ENCODE assay signal across 1 cellular context in the genomic region with DNA sequence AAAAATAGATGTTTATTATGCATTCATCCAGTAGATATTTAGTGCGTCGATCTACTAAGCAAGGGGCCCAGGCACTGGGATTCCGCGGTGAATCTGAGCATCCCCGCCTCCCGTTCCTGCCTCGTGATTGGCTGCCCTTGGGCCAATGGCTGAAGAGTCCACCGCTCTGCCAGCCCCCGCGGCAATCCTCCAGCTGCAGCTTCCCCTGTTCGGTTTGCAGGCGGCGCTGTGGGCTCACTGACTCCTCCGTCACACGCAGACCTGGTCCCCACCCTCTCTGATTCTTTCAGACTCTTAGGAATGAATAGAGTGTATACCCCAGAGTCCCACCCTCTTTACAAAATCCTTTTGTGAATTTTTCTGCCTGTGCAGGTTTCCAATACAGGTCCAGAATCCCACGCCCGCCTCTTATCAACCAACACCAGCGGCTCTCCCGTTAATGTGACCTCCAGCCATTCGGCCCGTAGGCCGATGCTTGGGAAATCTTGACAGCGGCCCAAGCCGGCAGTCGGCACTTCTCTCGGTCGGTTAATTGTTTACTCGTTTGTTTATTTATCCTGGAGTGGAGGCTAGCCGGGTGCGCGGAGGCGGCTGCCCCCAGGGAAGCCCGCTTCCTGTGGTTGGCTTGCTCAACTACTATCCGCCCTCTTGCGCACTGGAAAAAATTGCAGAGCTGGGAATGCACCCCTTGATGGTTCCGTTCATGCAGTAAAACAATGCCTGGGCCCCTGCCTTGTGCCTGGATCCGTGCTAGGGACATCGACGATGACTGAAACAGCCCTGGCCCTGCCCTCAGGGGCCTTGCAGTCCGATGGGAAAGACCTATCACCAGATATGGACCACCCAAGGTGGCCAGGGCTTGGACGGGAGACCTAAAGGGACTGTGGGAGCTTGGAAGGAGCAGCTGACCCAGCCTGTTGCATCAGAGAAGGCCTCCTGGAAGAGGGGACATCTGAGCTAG.
TF ChIP-seq lines count a peak whose summit lies in the region.

No MANE protein-coding gene starts in this region.

TF ChIP-seq in HepG2, 621 proteins besides CTCF, POLR2A, EP300 and RAD21 (continued from another document and continues in another):
- TF ChIP-seq, protein P1, sequence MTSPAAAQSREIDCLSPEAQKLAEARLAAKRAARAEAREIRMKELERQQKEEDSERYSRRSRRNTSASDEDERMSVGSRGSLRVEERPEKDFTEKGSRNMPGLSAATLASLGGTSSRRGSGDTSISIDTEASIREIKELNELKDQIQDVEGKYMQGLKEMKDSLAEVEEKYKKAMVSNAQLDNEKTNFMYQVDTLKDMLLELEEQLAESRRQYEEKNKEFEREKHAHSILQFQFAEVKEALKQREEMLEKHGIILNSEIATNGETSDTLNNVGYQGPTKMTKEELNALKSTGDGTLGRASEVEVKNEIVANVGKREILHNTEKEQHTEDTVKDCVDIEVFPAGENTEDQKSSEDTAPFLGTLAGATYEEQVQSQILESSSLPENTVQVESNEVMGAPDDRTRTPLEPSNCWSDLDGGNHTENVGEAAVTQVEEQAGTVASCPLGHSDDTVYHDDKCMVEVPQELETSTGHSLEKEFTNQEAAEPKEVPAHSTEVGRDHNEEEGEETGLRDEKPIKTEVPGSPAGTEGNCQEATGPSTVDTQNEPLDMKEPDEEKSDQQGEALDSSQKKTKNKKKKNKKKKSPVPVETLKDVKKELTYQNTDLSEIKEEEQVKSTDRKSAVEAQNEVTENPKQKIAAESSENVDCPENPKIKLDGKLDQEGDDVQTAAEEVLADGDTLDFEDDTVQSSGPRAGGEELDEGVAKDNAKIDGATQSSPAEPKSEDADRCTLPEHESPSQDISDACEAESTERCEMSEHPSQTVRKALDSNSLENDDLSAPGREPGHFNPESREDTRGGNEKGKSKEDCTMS (CRISPR knock-in tag; conservative IDR thresholded peaks at IDR 0.05): no peak
- no peak for TF ChIP-seq NRL (CRISPR knock-in tag; IDR thresholded peaks at IDR 0.05; ENCODE audit: borderline replicate concordance)
- peak; percentile 28; the same call in 1 of the 2 replicates for TF ChIP-seq CCDC6 (CRISPR knock-in tag; IDR thresholded peaks at IDR 0.05)
- TF ChIP-seq GPN1 (CRISPR knock-in tag; IDR thresholded peaks at IDR 0.05; ENCODE audit: borderline replicate concordance): no peak
- TF ChIP-seq, protein P2, sequence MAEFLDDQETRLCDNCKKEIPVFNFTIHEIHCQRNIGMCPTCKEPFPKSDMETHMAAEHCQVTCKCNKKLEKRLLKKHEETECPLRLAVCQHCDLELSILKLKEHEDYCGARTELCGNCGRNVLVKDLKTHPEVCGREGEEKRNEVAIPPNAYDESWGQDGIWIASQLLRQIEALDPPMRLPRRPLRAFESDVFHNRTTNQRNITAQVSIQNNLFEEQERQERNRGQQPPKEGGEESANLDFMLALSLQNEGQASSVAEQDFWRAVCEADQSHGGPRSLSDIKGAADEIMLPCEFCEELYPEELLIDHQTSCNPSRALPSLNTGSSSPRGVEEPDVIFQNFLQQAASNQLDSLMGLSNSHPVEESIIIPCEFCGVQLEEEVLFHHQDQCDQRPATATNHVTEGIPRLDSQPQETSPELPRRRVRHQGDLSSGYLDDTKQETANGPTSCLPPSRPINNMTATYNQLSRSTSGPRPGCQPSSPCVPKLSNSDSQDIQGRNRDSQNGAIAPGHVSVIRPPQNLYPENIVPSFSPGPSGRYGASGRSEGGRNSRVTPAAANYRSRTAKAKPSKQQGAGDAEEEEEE (CRISPR knock-in tag; IDR thresholded peaks at IDR 0.05; ENCODE audit: borderline replicate concordance): no peak
- TF ChIP-seq ZMYM4 (CRISPR knock-in tag; IDR thresholded peaks at IDR 0.05): peak; percentile 81
- TF ChIP-seq, protein P3, sequence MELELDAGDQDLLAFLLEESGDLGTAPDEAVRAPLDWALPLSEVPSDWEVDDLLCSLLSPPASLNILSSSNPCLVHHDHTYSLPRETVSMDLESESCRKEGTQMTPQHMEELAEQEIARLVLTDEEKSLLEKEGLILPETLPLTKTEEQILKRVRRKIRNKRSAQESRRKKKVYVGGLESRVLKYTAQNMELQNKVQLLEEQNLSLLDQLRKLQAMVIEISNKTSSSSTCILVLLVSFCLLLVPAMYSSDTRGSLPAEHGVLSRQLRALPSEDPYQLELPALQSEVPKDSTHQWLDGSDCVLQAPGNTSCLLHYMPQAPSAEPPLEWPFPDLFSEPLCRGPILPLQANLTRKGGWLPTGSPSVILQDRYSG (CRISPR knock-in tag; IDR thresholded peaks at IDR 0.05): no peak
- no peak for TF ChIP-seq ZNF468 (CRISPR knock-in tag; IDR thresholded peaks at IDR 0.05)
- TF ChIP-seq FOXJ3 (CRISPR knock-in tag; IDR thresholded peaks at IDR 0.05; ENCODE audit: borderline replicate concordance): peak; percentile 20; the same call in 1 of the 2 replicates
- TF ChIP-seq, protein P4, sequence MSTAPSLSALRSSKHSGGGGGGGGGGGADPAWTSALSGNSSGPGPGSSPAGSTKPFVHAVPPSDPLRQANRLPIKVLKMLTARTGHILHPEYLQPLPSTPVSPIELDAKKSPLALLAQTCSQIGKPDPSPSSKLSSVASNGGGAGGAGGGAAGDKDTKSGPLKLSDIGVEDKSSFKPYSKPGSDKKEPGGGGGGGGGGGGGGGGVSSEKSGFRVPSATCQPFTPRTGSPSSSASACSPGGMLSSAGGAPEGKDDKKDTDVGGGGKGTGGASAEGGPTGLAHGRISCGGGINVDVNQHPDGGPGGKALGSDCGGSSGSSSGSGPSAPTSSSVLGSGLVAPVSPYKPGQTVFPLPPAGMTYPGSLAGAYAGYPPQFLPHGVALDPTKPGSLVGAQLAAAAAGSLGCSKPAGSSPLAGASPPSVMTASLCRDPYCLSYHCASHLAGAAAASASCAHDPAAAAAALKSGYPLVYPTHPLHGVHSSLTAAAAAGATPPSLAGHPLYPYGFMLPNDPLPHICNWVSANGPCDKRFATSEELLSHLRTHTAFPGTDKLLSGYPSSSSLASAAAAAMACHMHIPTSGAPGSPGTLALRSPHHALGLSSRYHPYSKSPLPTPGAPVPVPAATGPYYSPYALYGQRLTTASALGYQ (CRISPR knock-in tag; IDR thresholded peaks at IDR 0.05): peak; percentile 66
- TF ChIP-seq, protein P5, sequence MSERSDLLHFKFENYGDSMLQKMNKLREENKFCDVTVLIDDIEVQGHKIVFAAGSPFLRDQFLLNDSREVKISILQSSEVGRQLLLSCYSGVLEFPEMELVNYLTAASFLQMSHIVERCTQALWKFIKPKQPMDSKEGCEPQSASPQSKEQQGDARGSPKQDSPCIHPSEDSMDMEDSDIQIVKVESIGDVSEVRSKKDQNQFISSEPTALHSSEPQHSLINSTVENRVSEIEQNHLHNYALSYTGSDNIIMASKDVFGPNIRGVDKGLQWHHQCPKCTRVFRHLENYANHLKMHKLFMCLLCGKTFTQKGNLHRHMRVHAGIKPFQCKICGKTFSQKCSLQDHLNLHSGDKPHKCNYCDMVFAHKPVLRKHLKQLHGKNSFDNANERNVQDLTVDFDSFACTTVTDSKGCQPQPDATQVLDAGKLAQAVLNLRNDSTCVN (CRISPR knock-in tag; IDR thresholded peaks at IDR 0.05; ENCODE audit: borderline replicate concordance): 0 out of 2 replicates have a peak, but pooled peaks have one; percentile 26
- peak; percentile 61; the same call in 1 of the 2 replicates for TF ChIP-seq RCOR2 (CRISPR knock-in tag; IDR thresholded peaks at IDR 0.05)
- TF ChIP-seq GFI1 (CRISPR knock-in tag; IDR thresholded peaks at IDR 0.05; ENCODE audit: borderline replicate concordance): no peak; the same call in 1 of the 2 replicates
- TF ChIP-seq SALL1 (CRISPR knock-in tag; IDR thresholded peaks at IDR 0.05): peak; percentile 71
- peak; percentile 16; the same call in 1 of the 2 replicates for TF ChIP-seq ZSCAN9 (CRISPR knock-in tag; IDR thresholded peaks at IDR 0.05; ENCODE audit: borderline replicate concordance)
- TF ChIP-seq, protein P6, sequence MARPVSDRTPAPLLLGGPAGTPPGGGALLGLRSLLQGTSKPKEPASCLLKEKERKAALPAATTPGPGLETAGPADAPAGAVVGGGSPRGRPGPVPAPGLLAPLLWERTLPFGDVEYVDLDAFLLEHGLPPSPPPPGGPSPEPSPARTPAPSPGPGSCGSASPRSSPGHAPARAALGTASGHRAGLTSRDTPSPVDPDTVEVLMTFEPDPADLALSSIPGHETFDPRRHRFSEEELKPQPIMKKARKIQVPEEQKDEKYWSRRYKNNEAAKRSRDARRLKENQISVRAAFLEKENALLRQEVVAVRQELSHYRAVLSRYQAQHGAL (CRISPR knock-in tag; IDR thresholded peaks at IDR 0.05; ENCODE audit: not compliant biosample characterization): no peak
- TF ChIP-seq KAT2B (IDR thresholded peaks at IDR 0.05; ENCODE audit: borderline replicate concordance, low read depth, low read length): no peak
- no peak for TF ChIP-seq ZNF562 (CRISPR knock-in tag; IDR thresholded peaks at IDR 0.05; ENCODE audit: borderline replicate concordance)
- TF ChIP-seq ZNF761 (CRISPR knock-in tag; conservative IDR thresholded peaks at IDR 0.05): no peak; the same call in 1 of the 2 replicates
- peak; percentile 66; the same call in 1 of the 2 replicates for TF ChIP-seq FOSL2 (CRISPR knock-in tag; IDR thresholded peaks at IDR 0.05)
- TF ChIP-seq, protein P7, sequence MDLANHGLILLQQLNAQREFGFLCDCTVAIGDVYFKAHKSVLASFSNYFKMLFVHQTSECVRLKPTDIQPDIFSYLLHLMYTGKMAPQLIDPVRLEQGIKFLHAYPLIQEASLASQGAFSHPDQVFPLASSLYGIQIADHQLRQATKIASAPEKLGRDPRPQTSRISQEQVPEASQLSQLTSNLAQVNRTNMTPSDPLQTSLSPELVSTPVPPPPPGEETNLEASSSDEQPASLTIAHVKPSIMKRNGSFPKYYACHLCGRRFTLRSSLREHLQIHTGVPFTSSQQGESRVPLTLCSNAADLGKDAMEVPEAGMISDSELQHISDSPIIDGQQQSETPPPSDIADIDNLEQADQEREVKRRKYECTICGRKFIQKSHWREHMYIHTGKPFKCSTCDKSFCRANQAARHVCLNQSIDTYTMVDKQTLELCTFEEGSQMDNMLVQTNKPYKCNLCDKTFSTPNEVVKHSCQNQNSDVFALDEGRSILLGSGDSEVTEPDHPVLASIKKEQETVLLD (CRISPR knock-in tag; IDR thresholded peaks at IDR 0.05; ENCODE audit: low read depth): 0 out of 2 replicates have a peak, but pooled peaks have one; percentile 27
- no peak for TF ChIP-seq ZNF816 (CRISPR knock-in tag; IDR thresholded peaks at IDR 0.05; ENCODE audit: borderline replicate concordance)
- TF ChIP-seq ZNF879 (CRISPR knock-in tag; IDR thresholded peaks at IDR 0.05): no peak
- no peak for TF ChIP-seq SNRNP70 (IDR thresholded peaks at IDR 0.05; ENCODE audit: low read depth, low read length)
- TF ChIP-seq NAIF1 (CRISPR knock-in tag; IDR thresholded peaks at IDR 0.05; ENCODE audit: borderline replicate concordance): no peak
- TF ChIP-seq ZNF292 (CRISPR knock-in tag; IDR thresholded peaks at IDR 0.05; ENCODE audit: borderline replicate concordance, low read depth): 0 out of 2 replicates have a peak, but pooled peaks have one; percentile 55
- TF ChIP-seq NFIB (CRISPR knock-in tag; IDR thresholded peaks at IDR 0.05; ENCODE audit: borderline replicate concordance): no peak
- no peak for TF ChIP-seq ZSCAN20 (CRISPR knock-in tag; IDR thresholded peaks at IDR 0.05; ENCODE audit: borderline replicate concordance)
- TF ChIP-seq SRSF1 (optimal IDR thresholded peaks at IDR 0.05; ENCODE audit: low read depth, low read length): no peak
- 0 out of 2 replicates have a peak, but pooled peaks have one; percentile 48 for TF ChIP-seq EED (CRISPR knock-in tag; IDR thresholded peaks at IDR 0.05)
- TF ChIP-seq GATAD2A (CRISPR knock-in tag; IDR thresholded peaks at IDR 0.05): peak; percentile 75
- TF ChIP-seq KMT2A (CRISPR knock-in tag; IDR thresholded peaks at IDR 0.05): peak; percentile 55; the same call in 1 of the 2 replicates
- TF ChIP-seq, protein P8, sequence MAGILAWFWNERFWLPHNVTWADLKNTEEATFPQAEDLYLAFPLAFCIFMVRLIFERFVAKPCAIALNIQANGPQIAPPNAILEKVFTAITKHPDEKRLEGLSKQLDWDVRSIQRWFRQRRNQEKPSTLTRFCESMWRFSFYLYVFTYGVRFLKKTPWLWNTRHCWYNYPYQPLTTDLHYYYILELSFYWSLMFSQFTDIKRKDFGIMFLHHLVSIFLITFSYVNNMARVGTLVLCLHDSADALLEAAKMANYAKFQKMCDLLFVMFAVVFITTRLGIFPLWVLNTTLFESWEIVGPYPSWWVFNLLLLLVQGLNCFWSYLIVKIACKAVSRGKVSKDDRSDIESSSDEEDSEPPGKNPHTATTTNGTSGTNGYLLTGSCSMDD (CRISPR knock-in tag; IDR thresholded peaks at IDR 0.05): 0 out of 2 replicates have a peak, but pooled peaks have one; percentile 61
- peak; percentile 61; the same call in 1 of the 2 replicates for TF ChIP-seq ZNF335 (CRISPR knock-in tag; IDR thresholded peaks at IDR 0.05)
- TF ChIP-seq SMARCE1 (IDR thresholded peaks at IDR 0.05; ENCODE audit: borderline replicate concordance): no peak
- TF ChIP-seq ZNF326 (CRISPR knock-in tag; IDR thresholded peaks at IDR 0.05; ENCODE audit: borderline replicate concordance): no peak
- TF ChIP-seq NPAS2 (CRISPR knock-in tag; IDR thresholded peaks at IDR 0.05; ENCODE audit: borderline replicate concordance): no peak
- TF ChIP-seq, protein P9, sequence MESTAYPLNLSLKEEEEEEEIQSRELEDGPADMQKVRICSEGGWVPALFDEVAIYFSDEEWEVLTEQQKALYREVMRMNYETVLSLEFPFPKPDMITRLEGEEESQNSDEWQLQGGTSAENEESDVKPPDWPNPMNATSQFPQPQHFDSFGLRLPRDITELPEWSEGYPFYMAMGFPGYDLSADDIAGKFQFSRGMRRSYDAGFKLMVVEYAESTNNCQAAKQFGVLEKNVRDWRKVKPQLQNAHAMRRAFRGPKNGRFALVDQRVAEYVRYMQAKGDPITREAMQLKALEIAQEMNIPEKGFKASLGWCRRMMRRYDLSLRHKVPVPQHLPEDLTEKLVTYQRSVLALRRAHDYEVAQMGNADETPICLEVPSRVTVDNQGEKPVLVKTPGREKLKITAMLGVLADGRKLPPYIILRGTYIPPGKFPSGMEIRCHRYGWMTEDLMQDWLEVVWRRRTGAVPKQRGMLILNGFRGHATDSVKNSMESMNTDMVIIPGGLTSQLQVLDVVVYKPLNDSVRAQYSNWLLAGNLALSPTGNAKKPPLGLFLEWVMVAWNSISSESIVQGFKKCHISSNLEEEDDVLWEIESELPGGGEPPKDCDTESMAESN (CRISPR knock-in tag; conservative IDR thresholded peaks at IDR 0.05): peak; percentile 99
- TF ChIP-seq HNRNPLL (IDR thresholded peaks at IDR 0.05; ENCODE audit: low read depth, low read length, poor library complexity, severe bottlenecking): peak; percentile 45
- TF ChIP-seq GABPA (IDR thresholded peaks at IDR 0.05; ENCODE audit: low read depth, low read length): peak; percentile 21; the same call in 1 of the 2 replicates
- TF ChIP-seq GABPA (CRISPR knock-in tag; IDR thresholded peaks at IDR 0.05; ENCODE audit: low read depth): peak; percentile 53
- TF ChIP-seq, protein P10, sequence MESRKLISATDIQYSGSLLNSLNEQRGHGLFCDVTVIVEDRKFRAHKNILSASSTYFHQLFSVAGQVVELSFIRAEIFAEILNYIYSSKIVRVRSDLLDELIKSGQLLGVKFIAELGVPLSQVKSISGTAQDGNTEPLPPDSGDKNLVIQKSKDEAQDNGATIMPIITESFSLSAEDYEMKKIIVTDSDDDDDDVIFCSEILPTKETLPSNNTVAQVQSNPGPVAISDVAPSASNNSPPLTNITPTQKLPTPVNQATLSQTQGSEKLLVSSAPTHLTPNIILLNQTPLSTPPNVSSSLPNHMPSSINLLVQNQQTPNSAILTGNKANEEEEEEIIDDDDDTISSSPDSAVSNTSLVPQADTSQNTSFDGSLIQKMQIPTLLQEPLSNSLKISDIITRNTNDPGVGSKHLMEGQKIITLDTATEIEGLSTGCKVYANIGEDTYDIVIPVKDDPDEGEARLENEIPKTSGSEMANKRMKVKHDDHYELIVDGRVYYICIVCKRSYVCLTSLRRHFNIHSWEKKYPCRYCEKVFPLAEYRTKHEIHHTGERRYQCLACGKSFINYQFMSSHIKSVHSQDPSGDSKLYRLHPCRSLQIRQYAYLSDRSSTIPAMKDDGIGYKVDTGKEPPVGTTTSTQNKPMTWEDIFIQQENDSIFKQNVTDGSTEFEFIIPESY (CRISPR knock-in tag; IDR thresholded peaks at IDR 0.05): no peak
